Comparison of ENCODE assay signal across 1 cellular context in genomic region chr5:132408965-132409364, GRCh38.
TF ChIP-seq lines count a peak whose summit lies in the region.

No MANE protein-coding gene starts in this region.

TF ChIP-seq in WTC11, 78 proteins besides CTCF, POLR2A, EP300 and RAD21 (continued from another document):
- TF ChIP-seq, protein P1, sequence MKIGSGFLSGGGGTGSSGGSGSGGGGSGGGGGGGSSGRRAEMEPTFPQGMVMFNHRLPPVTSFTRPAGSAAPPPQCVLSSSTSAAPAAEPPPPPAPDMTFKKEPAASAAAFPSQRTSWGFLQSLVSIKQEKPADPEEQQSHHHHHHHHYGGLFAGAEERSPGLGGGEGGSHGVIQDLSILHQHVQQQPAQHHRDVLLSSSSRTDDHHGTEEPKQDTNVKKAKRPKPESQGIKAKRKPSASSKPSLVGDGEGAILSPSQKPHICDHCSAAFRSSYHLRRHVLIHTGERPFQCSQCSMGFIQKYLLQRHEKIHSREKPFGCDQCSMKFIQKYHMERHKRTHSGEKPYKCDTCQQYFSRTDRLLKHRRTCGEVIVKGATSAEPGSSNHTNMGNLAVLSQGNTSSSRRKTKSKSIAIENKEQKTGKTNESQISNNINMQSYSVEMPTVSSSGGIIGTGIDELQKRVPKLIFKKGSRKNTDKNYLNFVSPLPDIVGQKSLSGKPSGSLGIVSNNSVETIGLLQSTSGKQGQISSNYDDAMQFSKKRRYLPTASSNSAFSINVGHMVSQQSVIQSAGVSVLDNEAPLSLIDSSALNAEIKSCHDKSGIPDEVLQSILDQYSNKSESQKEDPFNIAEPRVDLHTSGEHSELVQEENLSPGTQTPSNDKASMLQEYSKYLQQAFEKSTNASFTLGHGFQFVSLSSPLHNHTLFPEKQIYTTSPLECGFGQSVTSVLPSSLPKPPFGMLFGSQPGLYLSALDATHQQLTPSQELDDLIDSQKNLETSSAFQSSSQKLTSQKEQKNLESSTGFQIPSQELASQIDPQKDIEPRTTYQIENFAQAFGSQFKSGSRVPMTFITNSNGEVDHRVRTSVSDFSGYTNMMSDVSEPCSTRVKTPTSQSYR (CRISPR knock-in tag; IDR thresholded peaks at IDR 0.05), result no peak
- TF ChIP-seq ZSCAN18 (CRISPR knock-in tag; IDR thresholded peaks at IDR 0.05), result no peak
- no peak for TF ChIP-seq FOXK1 (CRISPR knock-in tag; IDR thresholded peaks at IDR 0.05)
- TF ChIP-seq ZMAT4 (CRISPR knock-in tag; IDR thresholded peaks at IDR 0.05), result no peak
- no peak for TF ChIP-seq PRRX2 (CRISPR knock-in tag; IDR thresholded peaks at IDR 0.05)
- TF ChIP-seq, protein P2, sequence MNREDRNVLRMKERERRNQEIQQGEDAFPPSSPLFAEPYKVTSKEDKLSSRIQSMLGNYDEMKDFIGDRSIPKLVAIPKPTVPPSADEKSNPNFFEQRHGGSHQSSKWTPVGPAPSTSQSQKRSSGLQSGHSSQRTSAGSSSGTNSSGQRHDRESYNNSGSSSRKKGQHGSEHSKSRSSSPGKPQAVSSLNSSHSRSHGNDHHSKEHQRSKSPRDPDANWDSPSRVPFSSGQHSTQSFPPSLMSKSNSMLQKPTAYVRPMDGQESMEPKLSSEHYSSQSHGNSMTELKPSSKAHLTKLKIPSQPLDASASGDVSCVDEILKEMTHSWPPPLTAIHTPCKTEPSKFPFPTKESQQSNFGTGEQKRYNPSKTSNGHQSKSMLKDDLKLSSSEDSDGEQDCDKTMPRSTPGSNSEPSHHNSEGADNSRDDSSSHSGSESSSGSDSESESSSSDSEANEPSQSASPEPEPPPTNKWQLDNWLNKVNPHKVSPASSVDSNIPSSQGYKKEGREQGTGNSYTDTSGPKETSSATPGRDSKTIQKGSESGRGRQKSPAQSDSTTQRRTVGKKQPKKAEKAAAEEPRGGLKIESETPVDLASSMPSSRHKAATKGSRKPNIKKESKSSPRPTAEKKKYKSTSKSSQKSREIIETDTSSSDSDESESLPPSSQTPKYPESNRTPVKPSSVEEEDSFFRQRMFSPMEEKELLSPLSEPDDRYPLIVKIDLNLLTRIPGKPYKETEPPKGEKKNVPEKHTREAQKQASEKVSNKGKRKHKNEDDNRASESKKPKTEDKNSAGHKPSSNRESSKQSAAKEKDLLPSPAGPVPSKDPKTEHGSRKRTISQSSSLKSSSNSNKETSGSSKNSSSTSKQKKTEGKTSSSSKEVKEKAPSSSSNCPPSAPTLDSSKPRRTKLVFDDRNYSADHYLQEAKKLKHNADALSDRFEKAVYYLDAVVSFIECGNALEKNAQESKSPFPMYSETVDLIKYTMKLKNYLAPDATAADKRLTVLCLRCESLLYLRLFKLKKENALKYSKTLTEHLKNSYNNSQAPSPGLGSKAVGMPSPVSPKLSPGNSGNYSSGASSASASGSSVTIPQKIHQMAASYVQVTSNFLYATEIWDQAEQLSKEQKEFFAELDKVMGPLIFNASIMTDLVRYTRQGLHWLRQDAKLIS (CRISPR knock-in tag; IDR thresholded peaks at IDR 0.05; ENCODE audit: borderline replicate concordance), result no peak
- TF ChIP-seq IRF2 (CRISPR knock-in tag; IDR thresholded peaks at IDR 0.05; ENCODE audit: borderline replicate concordance, low read depth), result no peak
- TF ChIP-seq, protein P3, sequence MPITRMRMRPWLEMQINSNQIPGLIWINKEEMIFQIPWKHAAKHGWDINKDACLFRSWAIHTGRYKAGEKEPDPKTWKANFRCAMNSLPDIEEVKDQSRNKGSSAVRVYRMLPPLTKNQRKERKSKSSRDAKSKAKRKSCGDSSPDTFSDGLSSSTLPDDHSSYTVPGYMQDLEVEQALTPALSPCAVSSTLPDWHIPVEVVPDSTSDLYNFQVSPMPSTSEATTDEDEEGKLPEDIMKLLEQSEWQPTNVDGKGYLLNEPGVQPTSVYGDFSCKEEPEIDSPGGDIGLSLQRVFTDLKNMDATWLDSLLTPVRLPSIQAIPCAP (CRISPR knock-in tag; IDR thresholded peaks at IDR 0.05), result no peak
- no peak for TF ChIP-seq TP53 (CRISPR knock-in tag; IDR thresholded peaks at IDR 0.05)
- no peak for TF ChIP-seq CREB1 (CRISPR knock-in tag; IDR thresholded peaks at IDR 0.05)
- TF ChIP-seq, protein P4, sequence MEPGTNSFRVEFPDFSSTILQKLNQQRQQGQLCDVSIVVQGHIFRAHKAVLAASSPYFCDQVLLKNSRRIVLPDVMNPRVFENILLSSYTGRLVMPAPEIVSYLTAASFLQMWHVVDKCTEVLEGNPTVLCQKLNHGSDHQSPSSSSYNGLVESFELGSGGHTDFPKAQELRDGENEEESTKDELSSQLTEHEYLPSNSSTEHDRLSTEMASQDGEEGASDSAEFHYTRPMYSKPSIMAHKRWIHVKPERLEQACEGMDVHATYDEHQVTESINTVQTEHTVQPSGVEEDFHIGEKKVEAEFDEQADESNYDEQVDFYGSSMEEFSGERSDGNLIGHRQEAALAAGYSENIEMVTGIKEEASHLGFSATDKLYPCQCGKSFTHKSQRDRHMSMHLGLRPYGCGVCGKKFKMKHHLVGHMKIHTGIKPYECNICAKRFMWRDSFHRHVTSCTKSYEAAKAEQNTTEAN (CRISPR knock-in tag; IDR thresholded peaks at IDR 0.05), result no peak
- no peak for TF ChIP-seq RELA (CRISPR knock-in tag; IDR thresholded peaks at IDR 0.05; ENCODE audit: borderline replicate concordance)
- TF ChIP-seq, protein P5, sequence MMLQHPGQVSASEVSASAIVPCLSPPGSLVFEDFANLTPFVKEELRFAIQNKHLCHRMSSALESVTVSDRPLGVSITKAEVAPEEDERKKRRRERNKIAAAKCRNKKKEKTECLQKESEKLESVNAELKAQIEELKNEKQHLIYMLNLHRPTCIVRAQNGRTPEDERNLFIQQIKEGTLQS (CRISPR knock-in tag; conservative IDR thresholded peaks at IDR 0.05), result no peak
